Comparison of ENCODE assay signal across 17 cellular contexts in the genomic region with DNA sequence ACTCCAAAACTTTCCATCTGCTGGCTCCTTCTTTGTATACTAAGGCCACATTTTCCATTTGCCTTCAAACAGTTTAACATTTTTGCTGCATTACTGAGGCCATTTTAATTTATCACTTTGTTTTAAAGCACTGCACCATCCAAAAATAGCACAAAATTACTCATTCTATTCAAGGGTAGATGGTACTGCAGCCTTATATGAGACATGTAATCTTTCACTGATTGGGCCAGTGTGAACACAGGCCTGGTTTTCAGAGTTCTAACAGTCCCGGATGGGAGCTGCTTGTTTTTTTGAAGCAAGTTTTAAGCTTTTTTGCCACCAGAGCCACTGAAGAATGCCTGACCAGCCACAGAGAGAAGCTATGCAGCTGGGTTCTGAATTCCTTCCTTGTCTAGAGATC.
DNase-seq lines count a peak whose midpoint lies in the region; ATAC-seq, FAIRE-seq and TF ChIP-seq lines count a peak whose summit lies in the region.
"Had no signal": no experiment of that assay in that cellular context is flagged by ENCODE, and none has a peak within 500 bp of the region (broad histone marks: within the 10 kb centered on the region; RNA-seq: fewer than 3 reads in every experiment).

No MANE protein-coding gene starts in this region.

- H3K36me3 ChIP-seq in astrocyte (ENCODE audit: insufficient read depth, low read length) (no peaks in the 10 kb centered on the region), hepatocyte (replicated peaks; ENCODE audit: insufficient read depth, low read depth) (no peaks in the 10 kb centered on the region), thoracic aorta (no peaks in the 10 kb centered on the region)
- H3K36me3 ChIP-seq: ovary had no signal

- peak overlapping the region; percentile 64 for H3K4me2 ChIP-seq in astrocyte (ENCODE audit: low read length)
- no peak overlapping the region for H3K4me2 ChIP-seq in hepatocyte

- H2AFZ ChIP-seq in astrocyte (ENCODE audit: low read depth, low read length) (peak overlapping the region; percentile 0), hepatocyte (no peak overlapping the region)

- TF ChIP-seq CTCF in astrocyte (IDR thresholded peaks at IDR 0.05; ENCODE audit: insufficient read depth, low read depth, low read length), result no peak
- TF ChIP-seq CTCF in hepatocyte (IDR thresholded peaks at IDR 0.05; ENCODE audit: poor library complexity), result no peak
- no peak for TF ChIP-seq CTCF in thoracic aorta (IDR thresholded peaks at IDR 0.05)

- H3K27me3 ChIP-seq in astrocyte (ENCODE audit: insufficient read depth, low read length) (no peaks in the 10 kb centered on the region), hepatocyte (no peaks in the 10 kb centered on the region), thoracic aorta (replicated peaks; ENCODE audit: insufficient read depth) (no peaks in the 10 kb centered on the region)
- H3K27me3 ChIP-seq: ovary had no signal

- 48% methylated on average over 1 of the region's 1 CpG for WGBS in hepatocyte (ENCODE audit: low lambda C conversion rate, missing lambda C conversion rate)

- H3K9me3 Mint-ChIP-seq in astrocyte (ENCODE audit: unreplicated experiment) (no peaks in the 10 kb centered on the region), immature natural killer cell (no peaks in the 10 kb centered on the region)
- no peaks in the 10 kb centered on the region for H3K9me3 Mint-ChIP-seq in activated naive CD8-positive, alpha-beta T cell treated with anti-CD3 and anti-CD28 coated beads, Interleukin-2, amount 50 U/mL, for 24 hours

- H3K9me3 ChIP-seq in astrocyte (ENCODE audit: insufficient read depth, low read depth, low read length), result no peaks in the 10 kb centered on the region
- no peaks in the 10 kb centered on the region for H3K9me3 ChIP-seq in hepatocyte (ENCODE audit: low read depth)
- H3K9me3 ChIP-seq in thoracic aorta, result no peaks in the 10 kb centered on the region
- H3K9me3 ChIP-seq: ovary had no signal

- H4K20me1 ChIP-seq in astrocyte (ENCODE audit: insufficient read depth, low read length) (no peaks in the 10 kb centered on the region), hepatocyte (ENCODE audit: insufficient read depth, poor library complexity, severe bottlenecking) (no peaks in the 10 kb centered on the region)

- peaks cover 45% of the 10 kb centered on the region for H3K4me1 ChIP-seq in astrocyte (ENCODE audit: insufficient read depth, low read length)
- peaks cover 15% of the 10 kb centered on the region for H3K4me1 ChIP-seq in hepatocyte (ENCODE audit: insufficient read depth)
- peaks cover 42 to 54% of the 10 kb centered on the region in 2 donors for H3K4me1 ChIP-seq in thoracic aorta (ENCODE audit: control insufficient read depth in 1 of 2, low read depth in 2 of 2)

- H3K4me3 Mint-ChIP-seq in astrocyte (ENCODE audit: unreplicated experiment) (no peak overlapping the region), immature natural killer cell (no peak overlapping the region)
- no peak overlapping the region for H3K4me3 Mint-ChIP-seq in activated naive CD8-positive, alpha-beta T cell treated with anti-CD3 and anti-CD28 coated beads, Interleukin-2, amount 50 U/mL, for 24 hours

- peak overlapping the region; percentile 34 for H3K27ac ChIP-seq in astrocyte (ENCODE audit: low read depth, low read length)
- H3K27ac ChIP-seq in hepatocyte, result peak overlapping the region; percentile 52
- peak overlapping the region; percentile 82 to 88 for H3K27ac ChIP-seq in thoracic aorta
- H3K27ac ChIP-seq: epithelial cell of prostate, ovary, RWPE1 had no signal

- H3K4me1 Mint-ChIP-seq in astrocyte (ENCODE audit: low read depth, unreplicated experiment) (peaks cover 51% of the 10 kb centered on the region), immature natural killer cell (no peaks in the 10 kb centered on the region)
- no peaks in the 10 kb centered on the region for H3K4me1 Mint-ChIP-seq in activated naive CD8-positive, alpha-beta T cell treated with anti-CD3 and anti-CD28 coated beads, Interleukin-2, amount 50 U/mL, for 24 hours

- H3K9ac ChIP-seq in astrocyte (ENCODE audit: low read length), result peak overlapping the region; percentile 0

- no peaks in the 10 kb centered on the region for H3K27me3 Mint-ChIP-seq in astrocyte (ENCODE audit: low read depth, unreplicated experiment)
- H3K27me3 Mint-ChIP-seq in activated naive CD8-positive, alpha-beta T cell treated with anti-CD3 and anti-CD28 coated beads, Interleukin-2, amount 50 U/mL, for 24 hours, result peaks cover 2% of the 10 kb centered on the region
- H3K27me3 Mint-ChIP-seq in immature natural killer cell (ENCODE audit: low read depth in 3 of 3), result peaks cover 0 to 3% (median 0%) of the 10 kb centered on the region in 3 donors

- no peaks in the 10 kb centered on the region for H3K9me2 ChIP-seq in hepatocyte (replicated peaks; ENCODE audit: insufficient read depth)

- H3K36me3 Mint-ChIP-seq in astrocyte (ENCODE audit: low read depth, unreplicated experiment), result peaks cover 2% of the 10 kb centered on the region
- H3K36me3 Mint-ChIP-seq in activated naive CD8-positive, alpha-beta T cell treated with anti-CD3 and anti-CD28 coated beads, Interleukin-2, amount 50 U/mL, for 24 hours (ENCODE audit: low read depth), result no peaks in the 10 kb centered on the region
- H3K36me3 Mint-ChIP-seq in immature natural killer cell, result no peaks in the 10 kb centered on the region

- H3K4me3 ChIP-seq in astrocyte (ENCODE audit: insufficient read depth, low read depth, low read length) (no peak overlapping the region), hepatocyte (no peak overlapping the region), thoracic aorta (no peak overlapping the region)
- H3K4me3 ChIP-seq: ovary had no signal

- DNase-seq in HCEC 1CT (peak; percentile 82), astrocyte (ENCODE audit: low read depth) (peak; percentile 95), hepatocyte (ENCODE audit: low spot score) (no peak), thoracic aorta (ENCODE audit: low spot score) (no peak), immature natural killer cell (no peak), NCI-H510A (lab: John Stamatoyannopoulos, UW) (no peak), SIG-M5 (lab: John Stamatoyannopoulos, UW) (no peak)
- DNase-seq in activated naive CD8-positive, alpha-beta T cell treated with anti-CD3 and anti-CD28 coated beads, Interleukin-2, amount 50 U/mL, for 24 hours, result no peak
- DNase-seq: activated CD8-positive, alpha-beta memory T cell treated with anti-CD3 and anti-CD28 coated beads, Interleukin-2, amount 50 U/mL, for 4 hours; DMS153; NCI-H2171; ovary; stimulated activated CD4-positive, alpha-beta T cell treated with anti-CD3 and anti-CD28 coated beads, Interleukin-2, amount 100 ng/mL, for 24 hours; stimulated activated naive CD4-positive, alpha-beta T cell had no signal

- FAIRE-seq in astrocyte (lab: Jason Lieb, UNC), result no peak
- FAIRE-seq: GM18507 had no signal

- peak overlapping the region; percentile 70 for H3K27ac Mint-ChIP-seq in astrocyte (ENCODE audit: unreplicated experiment)
- H3K27ac Mint-ChIP-seq in activated naive CD8-positive, alpha-beta T cell treated with anti-CD3 and anti-CD28 coated beads, Interleukin-2, amount 50 U/mL, for 24 hours, result no peak overlapping the region
- no peak overlapping the region for H3K27ac Mint-ChIP-seq in immature natural killer cell

- ATAC-seq in thoracic aorta (ENCODE audit: insufficient number of reproducible peaks, low FRiP score, low read depth), result peak; percentile 89
- no peak for ATAC-seq in activated naive CD8-positive, alpha-beta T cell treated with anti-CD3 and anti-CD28 coated beads, Interleukin-2, amount 50 U/mL, for 24 hours

- H3K79me2 ChIP-seq in astrocyte (ENCODE audit: insufficient read depth, low read length) (no peaks in the 10 kb centered on the region), hepatocyte (no peaks in the 10 kb centered on the region)

Comparison
In these comparisons a context has a peak if more than half of its experiments do, and no peak if none do; other contexts are left out.
1. DNase-seq: peak in HCEC 1CT (single experiment) and astrocyte (single experiment); none in hepatocyte (single experiment), thoracic aorta (single experiment), activated naive CD8-positive, alpha-beta T cell treated with anti-CD3 and anti-CD28 coated beads, Interleukin-2, amount 50 U/mL, for 24 hours (single experiment), immature natural killer cell (0 of 3), NCI-H510A (single experiment) and SIG-M5 (single experiment).
2. H3K27ac ChIP-seq: peak in every context shown above with its lines; median percentile 85 in thoracic aorta; 52 in hepatocyte; 34 in astrocyte.